1 cellular context compared by ENCODE assay signal in genomic region chr9:126973651-126974529, GRCh38.
TF ChIP-seq lines count a peak whose summit lies in the region.

No MANE protein-coding gene starts in this region.

TF ChIP-seq in GM12878, 131 proteins besides CTCF, POLR2A, EP300 and RAD21 (continued from another document and continues in another):
- TF ChIP-seq RELB (IDR thresholded peaks at IDR 0.05; ENCODE audit: low read depth) (no peak), ETV6 (conservative IDR thresholded peaks at IDR 0.05 in 1 of 2, IDR thresholded peaks at IDR 0.05 in 1 of 2; ENCODE audit: borderline replicate concordance in 1 of 2, low read depth in 1 of 2) (0 out of 4 replicates have a peak, but pooled peaks of 1 of the 2 experiments have one; percentile 21), ZSCAN29 (IDR thresholded peaks at IDR 0.05) (no peak), ZNF274 (IDR thresholded peaks at IDR 0.05; ENCODE audit: insufficient read depth, insufficient read length) (no peak), CHD1 (IDR thresholded peaks at IDR 0.05; ENCODE audit: low read depth, low read length) (no peak), ZNF384 (IDR thresholded peaks at IDR 0.05; ENCODE audit: borderline replicate concordance, low read depth, low read length) (no peak), MAX (IDR thresholded peaks at IDR 0.05; ENCODE audit: low read depth, low read length) (no peak), CBX3 (IDR thresholded peaks at IDR 0.05; ENCODE audit: borderline replicate concordance, low read depth) (no peak), HDAC6 (IDR thresholded peaks at IDR 0.05; ENCODE audit: unreplicated experiment) (no peak), NR2C2 (IDR thresholded peaks at IDR 0.05; ENCODE audit: borderline replicate concordance, control insufficient read depth, insufficient read length, low read depth) (no peak), HSF1 (IDR thresholded peaks at IDR 0.05; ENCODE audit: low read depth, low read length) (no peak), TBL1XR1 (IDR thresholded peaks at IDR 0.05; ENCODE audit: low read depth, low read length) (no peak), ATF7 (IDR thresholded peaks at IDR 0.05; ENCODE audit: low read depth) (no peak), EGR1 (IDR thresholded peaks at IDR 0.05; ENCODE audit: borderline replicate concordance in 1 of 2, low read depth in 2 of 2, low read length in 2 of 2) (no peak), ATF2 (IDR thresholded peaks at IDR 0.05; ENCODE audit: low read length) (no peak), POLR2AphosphoS2 (IDR thresholded peaks at IDR 0.05; ENCODE audit: low read depth, low read length) (no peak), SP1 (IDR thresholded peaks at IDR 0.05; ENCODE audit: low read depth, low read length) (no peak), MEF2B (IDR thresholded peaks at IDR 0.05; ENCODE audit: partially characterized antibody, poor library complexity, severe bottlenecking) (no peak), POU2F2 (IDR thresholded peaks at IDR 0.05; ENCODE audit: borderline replicate concordance, low read depth, low read length) (no peak), ZZZ3 (IDR thresholded peaks at IDR 0.05; ENCODE audit: control insufficient read depth, insufficient read length, low read depth) (no peak), FOS (IDR thresholded peaks at IDR 0.05; ENCODE audit: borderline replicate concordance, extremely low read depth, insufficient read length) (no peak), LARP7 (IDR thresholded peaks at IDR 0.05) (no peak), TCF3 (IDR thresholded peaks at IDR 0.05; ENCODE audit: borderline replicate concordance, insufficient read depth, low read depth, low read length) (no peak), PBX3 (IDR thresholded peaks at IDR 0.05; ENCODE audit: insufficient replicate concordance, low read depth, low read length) (no peak), STAT1 (conservative IDR thresholded peaks at IDR 0.05) (no peak), RCOR1 (conservative IDR thresholded peaks at IDR 0.05; ENCODE audit: low read depth, low read length) (no peak), BMI1 (IDR thresholded peaks at IDR 0.05; ENCODE audit: borderline replicate concordance) (no peak), ELK1 (IDR thresholded peaks at IDR 0.05; ENCODE audit: low read depth, low read length) (no peak), MTA3 (IDR thresholded peaks at IDR 0.05; ENCODE audit: borderline replicate concordance, low read length) (0 out of 2 replicates have a peak, but pooled peaks have one; percentile 37), NFIC (IDR thresholded peaks at IDR 0.05; ENCODE audit: low read depth, low read length) (peak; percentile 56), SMAD5 (IDR thresholded peaks at IDR 0.05; ENCODE audit: low read depth) (no peak), CUX1 (IDR thresholded peaks at IDR 0.05; ENCODE audit: insufficient replicate concordance, low read depth, low read length) (no peak), HCFC1 (IDR thresholded peaks at IDR 0.05; ENCODE audit: low read length) (no peak), SUZ12 (IDR thresholded peaks at IDR 0.05; ENCODE audit: unreplicated experiment) (no peak), SIN3A (IDR thresholded peaks at IDR 0.05; ENCODE audit: low read depth, low read length) (no peak), HDAC2 (IDR thresholded peaks at IDR 0.05) (no peak), NR2F1 (conservative IDR thresholded peaks at IDR 0.05) (no peak), NBN (IDR thresholded peaks at IDR 0.05) (no peak), TCF7 (IDR thresholded peaks at IDR 0.05; ENCODE audit: borderline replicate concordance) (no peak), ZNF24 (IDR thresholded peaks at IDR 0.05) (no peak), RBBP5 (conservative IDR thresholded peaks at IDR 0.05) (no peak), E4F1 (IDR thresholded peaks at IDR 0.05; ENCODE audit: borderline replicate concordance, partially characterized antibody) (no peak), CBX5 (IDR thresholded peaks at IDR 0.05; ENCODE audit: low read depth) (no peak), YY1 (IDR thresholded peaks at IDR 0.05; ENCODE audit: low read depth, low read length) (no peak), ZNF207 (IDR thresholded peaks at IDR 0.05; ENCODE audit: borderline replicate concordance) (no peak), NFYA (IDR thresholded peaks at IDR 0.05; ENCODE audit: borderline replicate concordance, low read depth, low read length) (no peak), KLF5 (IDR thresholded peaks at IDR 0.05; ENCODE audit: partially characterized antibody) (no peak), USF2 (IDR thresholded peaks at IDR 0.05; ENCODE audit: borderline replicate concordance, low read depth, low read length) (no peak), SREBF2 (IDR thresholded peaks at IDR 0.05; ENCODE audit: low read length) (no peak), PAX5 (IDR thresholded peaks at IDR 0.05; ENCODE audit: borderline replicate concordance, low read depth, low read length) (no peak), MYB (IDR thresholded peaks at IDR 0.05; ENCODE audit: borderline replicate concordance, low read depth, low read length) (no peak), RELA (IDR thresholded peaks at IDR 0.05; ENCODE audit: borderline replicate concordance, partially characterized antibody) (no peak), EZH2 (IDR thresholded peaks at IDR 0.05; ENCODE audit: borderline replicate concordance, control insufficient read depth, low read depth, low read length) (no peak), PKNOX1 (IDR thresholded peaks at IDR 0.05) (no peak)
